9 cellular contexts compared by ENCODE assay signal in the genomic region with DNA sequence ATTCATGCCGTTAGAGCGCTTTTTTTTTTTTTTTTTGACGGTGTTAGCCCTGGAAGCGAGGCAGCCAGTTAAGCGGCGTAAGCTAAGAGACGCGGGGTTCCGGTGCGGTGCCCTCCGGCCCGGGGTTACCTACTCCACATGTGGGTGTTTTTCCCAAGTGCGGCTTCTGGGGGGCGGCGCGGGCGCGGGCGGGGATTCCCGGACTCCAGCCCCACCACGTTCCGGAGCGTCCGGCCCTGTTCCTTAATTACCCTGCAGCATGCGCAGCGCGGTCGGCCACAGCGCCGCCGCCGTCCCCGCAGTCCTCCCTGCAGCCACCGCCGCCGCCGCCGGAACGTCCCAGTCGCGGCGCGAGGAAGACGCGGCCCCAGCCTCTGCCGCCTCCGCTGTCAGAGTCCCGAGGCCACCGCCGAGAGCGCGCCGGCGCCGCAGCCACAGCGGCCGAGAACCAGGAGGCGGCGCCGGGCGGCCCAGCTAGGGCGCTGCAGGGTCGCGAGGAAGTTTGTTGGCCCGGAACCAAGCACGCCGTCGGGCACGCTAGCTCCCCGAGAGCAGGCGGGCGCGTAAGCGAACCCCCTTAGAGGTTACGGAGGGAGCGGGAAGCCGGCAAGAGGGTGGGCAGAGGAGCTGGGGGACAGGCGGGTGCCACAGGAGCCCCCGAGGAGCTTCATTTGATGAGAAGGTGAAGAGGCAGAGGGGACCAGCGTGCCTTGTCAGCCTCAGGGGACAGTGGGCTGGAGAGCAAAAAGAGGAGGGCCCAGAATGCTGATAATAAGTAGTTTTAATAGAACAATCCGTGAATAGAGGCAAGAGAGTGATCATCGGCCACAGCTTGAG. TPM values are rescaled to one million over a fixed set of nuclear protein-coding genes. Genes with fewer than 3 reads are reported as not detected.
A peak's percentile ranks its signal among the peaks of the same experiment; 100 is the strongest.
DNase-seq lines count a peak whose midpoint lies in the region; ATAC-seq, FAIRE-seq and TF ChIP-seq lines count a peak whose summit lies in the region.
"Had no signal": no experiment of that assay in that cellular context is flagged by ENCODE, and none has a peak within 500 bp of the region (broad histone marks: within the 10 kb centered on the region; RNA-seq: fewer than 3 reads in every experiment).

No MANE protein-coding gene starts in this region.

- in situ Hi-C loops in GM12878 (cut with MboI) = no loop called here

- intact Hi-C loops in GM12878 (cut with micrococcal nuclease; ENCODE audit: unreplicated experiment) = loop anchor here (1.0 to 5.0 kb wide), 3 partner anchors 13 to 135 kb away; no protein-coding TSS in a partner anchor

- H3K4me1 Mint-ChIP-seq in immature natural killer cell = peaks cover 16 to 22% of the 10 kb centered on the region in 2 donors

- TF ChIP-seq EP300 in Ishikawa (IDR thresholded peaks at IDR 0.05; ENCODE audit: borderline replicate concordance) (no peak), GM12878 (IDR thresholded peaks at IDR 0.05; ENCODE audit: borderline replicate concordance in 1 of 2, control insufficient read depth in 1 of 2, low read depth in 2 of 2, low read length in 2 of 2) (0 out of 4 replicates have a peak, but pooled peaks of 1 of the 2 experiments have one; percentile 23)

- TF ChIP-seq CTCF in GM12878 (IDR thresholded peaks at IDR 0.05 in 2 of 3, conservative IDR thresholded peaks at IDR 0.05 in 1 of 3; ENCODE audit: control insufficient read depth in 2 of 3, extremely low read depth in 1 of 3, insufficient read depth in 1 of 3, low read depth in 3 of 3, low read length in 3 of 3) = peak; percentile 26 to 31 (median 27); a peak in 4 of 6 replicates

- H3K79me2 ChIP-seq in GM12878 (ENCODE audit: control insufficient read depth, insufficient read depth, low read length) = peaks cover 64% of the 10 kb centered on the region

- peak overlapping the region; percentile 80 to 91 (median 83) for H3K4me3 Mint-ChIP-seq in immature natural killer cell

- FAIRE-seq in GM12878 (lab: Jason Lieb, UNC) = no peak
- FAIRE-seq: islet of Langerhans had no signal

- peak; percentile 87 for TF ChIP-seq POLR2A in GM12878 (IDR thresholded peaks at IDR 0.05; ENCODE audit: low read depth, low read length)

- RAD21 ChIA-PET in GM12878 (lab: Charles Lee; ENCODE audit: unreplicated experiment) = interaction anchor here (0.8 to 7.0 kb wide), 17 partner anchors 10 to 546 kb away, joined by 3 to 93 read pairs (median 4); a partner anchor contains a TSS

- H2AFZ ChIP-seq in GM12878 (ENCODE audit: control insufficient read depth, low read depth, low read length) = peak overlapping the region; percentile 91

- no TSS peak for BruUV-seq in GM12878 (replicated peaks; lab: Mats Ljungman, UMichigan)

- DNase-seq in ELF-1 (ENCODE audit: low read depth, low spot score) = peak; percentile 80
- DNase-seq in T-helper 2 cell = peak; percentile 20 to 63 (median 29)
- no peak for DNase-seq in GM12878 (ENCODE audit: low read depth, low spot score)
- peak; percentile 39 to 47 (median 45) for DNase-seq in immature natural killer cell
- peak; percentile 73 for DNase-seq in stimulated activated CD4-positive, alpha-beta T cell treated with anti-CD3 and anti-CD28 coated beads, Interleukin-15, amount 100 ng/mL, for 24 hours
- no peak for DNase-seq in DMS114 treated with DMSO at 0.1 percent for 48 hours (lab: John Stamatoyannopoulos, UW; ENCODE audit: unreplicated experiment)

- H3K9ac ChIP-seq in GM12878 (ENCODE audit: control insufficient read depth, insufficient read depth, low read length) = peak overlapping the region; percentile 91

- H3K27me3 Mint-ChIP-seq in immature natural killer cell (ENCODE audit: low read depth in 3 of 3) = peaks cover 12 to 27% (median 14%) of the 10 kb centered on the region in 3 donors

- H3K27me3 ChIP-seq in GM12878 (replicated peaks in 1 of 2; ENCODE audit: control insufficient read depth in 2 of 2, insufficient read depth in 2 of 2, low read length in 1 of 2) = no peaks in the 10 kb centered on the region

- WGBS in GM12878 (ENCODE audit: insufficient coverage, insufficient replicate concordance, low lambda C conversion rate, missing lambda C conversion rate) = 1% methylated on average over 77 of the region's 82 CpGs

- H3K4me2 ChIP-seq in GM12878 (ENCODE audit: control insufficient read depth, insufficient read depth) = peak overlapping the region; percentile 83

- H3K27ac Mint-ChIP-seq in immature natural killer cell = no peak overlapping the region

- no peak for TF ChIP-seq RAD21 in Ishikawa (IDR thresholded peaks at IDR 0.05; ENCODE audit: low read depth)
- peak; percentile 56 for TF ChIP-seq RAD21 in GM12878 (IDR thresholded peaks at IDR 0.05; ENCODE audit: insufficient read depth, low read depth, low read length)

- H3K4me3 ChIP-seq in GM12878 = peak overlapping the region; percentile 79

- H3K9me3 ChIP-seq in GM12878 (replicated peaks; ENCODE audit: control insufficient read depth, insufficient read depth, low read length) = no peaks in the 10 kb centered on the region; the same call in 2 of the 3 replicates

- H3K36me3 Mint-ChIP-seq in immature natural killer cell = no peaks in the 10 kb centered on the region

- ATAC-seq in GM21529 (IDR thresholded peaks at IDR 0.05; ENCODE audit: unreplicated experiment) (peak; percentile 66), GM12878 (peak; percentile 75)

- H3K27ac ChIP-seq in GM12878 (ENCODE audit: control insufficient read depth, insufficient read depth) = peak overlapping the region; percentile 92

- no peaks in the 10 kb centered on the region for H4K20me1 ChIP-seq in GM12878 (ENCODE audit: control insufficient read depth, insufficient read depth)

- SMC1A ChIA-PET in GM12878 (lab: Charles Lee; ENCODE audit: uncharacterized antibody, unreplicated experiment) = interaction anchor here (0.8 to 7.2 kb wide), 23 partner anchors 9 to 264 kb away, joined by 3 to 79 read pairs (median 7); no protein-coding TSS in a partner anchor

- no peaks in the 10 kb centered on the region for H3K36me3 ChIP-seq in GM12878 (ENCODE audit: control insufficient read depth in 2 of 2, insufficient read depth in 2 of 2, low read length in 1 of 2)

- H3K9me3 Mint-ChIP-seq in immature natural killer cell = no peaks in the 10 kb centered on the region

- POLR2A ChIA-PET in GM12878 (lab: Charles Lee) = interaction anchor here (0.6 to 4.0 kb wide), 11 partner anchors 9 to 120 kb away, joined by 3 to 43 read pairs (median 7); a partner anchor contains a TSS

- CTCF ChIA-PET in GM12878 (lab: Yijun Ruan, JAX) = interaction anchor here (0.5 to 6.1 kb wide), 18 partner anchors 11 to 241 kb away, joined by 3 to 91 read pairs (median 6); a partner anchor contains a TSS

- H3K4me1 ChIP-seq in GM12878 (ENCODE audit: control insufficient read depth, insufficient read depth, low read length) = peaks cover 7% of the 10 kb centered on the region; the same call in 1 of the 2 replicates

TF ChIP-seq in Ishikawa, 13 proteins besides CTCF, POLR2A, EP300 and RAD21:
- TF ChIP-seq NFIC (IDR thresholded peaks at IDR 0.05) (peak; percentile 64; the same call in 1 of the 2 replicates), YY1 (IDR thresholded peaks at IDR 0.05; ENCODE audit: low read depth) (no peak), ZBTB7A (IDR thresholded peaks at IDR 0.05; ENCODE audit: low read depth) (no peak)
- TF ChIP-seq, protein P1, sequence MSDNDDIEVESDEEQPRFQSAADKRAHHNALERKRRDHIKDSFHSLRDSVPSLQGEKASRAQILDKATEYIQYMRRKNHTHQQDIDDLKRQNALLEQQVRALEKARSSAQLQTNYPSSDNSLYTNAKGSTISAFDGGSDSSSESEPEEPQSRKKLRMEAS (IDR thresholded peaks at IDR 0.05) = peak; percentile 52; the same call in 1 of the 2 replicates

TF ChIP-seq in GM12878, 131 proteins besides CTCF, POLR2A, EP300 and RAD21 (continues in another document):
- no peak for TF ChIP-seq SIX5 (IDR thresholded peaks at IDR 0.05; ENCODE audit: low read depth, low read length, severe bottlenecking)
- TF ChIP-seq, protein P2, sequence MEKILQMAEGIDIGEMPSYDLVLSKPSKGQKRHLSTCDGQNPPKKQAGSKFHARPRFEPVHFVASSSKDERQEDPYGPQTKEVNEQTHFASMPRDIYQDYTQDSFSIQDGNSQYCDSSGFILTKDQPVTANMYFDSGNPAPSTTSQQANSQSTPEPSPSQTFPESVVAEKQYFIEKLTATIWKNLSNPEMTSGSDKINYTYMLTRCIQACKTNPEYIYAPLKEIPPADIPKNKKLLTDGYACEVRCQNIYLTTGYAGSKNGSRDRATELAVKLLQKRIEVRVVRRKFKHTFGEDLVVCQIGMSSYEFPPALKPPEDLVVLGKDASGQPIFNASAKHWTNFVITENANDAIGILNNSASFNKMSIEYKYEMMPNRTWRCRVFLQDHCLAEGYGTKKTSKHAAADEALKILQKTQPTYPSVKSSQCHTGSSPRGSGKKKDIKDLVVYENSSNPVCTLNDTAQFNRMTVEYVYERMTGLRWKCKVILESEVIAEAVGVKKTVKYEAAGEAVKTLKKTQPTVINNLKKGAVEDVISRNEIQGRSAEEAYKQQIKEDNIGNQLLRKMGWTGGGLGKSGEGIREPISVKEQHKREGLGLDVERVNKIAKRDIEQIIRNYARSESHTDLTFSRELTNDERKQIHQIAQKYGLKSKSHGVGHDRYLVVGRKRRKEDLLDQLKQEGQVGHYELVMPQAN (conservative IDR thresholded peaks at IDR 0.05) = peak; percentile 91

RNA-seq across cellular contexts. Expression of a gene that starts 0.9 kb away (rescaled TPM):
- total RNA-seq in GM12878 (2013; cell fraction: nucleolus; rRNA removed) = 51.4 and 55.7 TPM in 2 replicates
- total RNA-seq in GM12878 (2014; rRNA removed) = 4.7 and 5.8 TPM in 2 replicates
- 5.8 and 6.1 TPM in 2 replicates for total RNA-seq in GM12878 (2014; rRNA removed; fragmentation: Illumina TruSeq; extraction: Trizol)
- total RNA-seq in GM12878 (2021) = 4.4 and 5.6 TPM in 2 replicates
- 2.1 TPM for polyA plus RNA-seq in GM12878 (2011; ENCODE audit: low read depth)
- polyA plus RNA-seq in GM12878 (2011; rRNA removed) = 13.5 and 20.4 TPM in 2 replicates
- polyA plus RNA-seq in GM12878 (2011; cell fraction: cytosol; rRNA removed) = 5.3 and 5.8 TPM in 2 replicates
- polyA plus RNA-seq in GM12878 (2011; cell fraction: nucleus; rRNA removed) = 33.4 and 41.9 TPM in 2 replicates
- polyA plus RNA-seq in GM12878 (2012) = 3.0 and 3.9 TPM in 2 replicates
- polyA plus RNA-seq in GM12878 (2014; fragmentation: Illumina TruSeq; extraction: Trizol) = 2.3 and 2.5 TPM in 2 replicates
- polyA plus RNA-seq in GM12878 (2014; fragmentation: Nextera tagmentation; extraction: Ambion mirVana) = 1 to 10 TPM; 1.1 to 1.9 TPM
- 1.8 and 2.4 TPM in 2 replicates for polyA plus RNA-seq in GM12878 (2014; rRNA removed)
- polyA plus RNA-seq in GM12878 (2016; fragmentation: Nextera tagmentation; extraction: Ambion mirVana) = 1 to 10 TPM; 3.6 to 6.0 TPM
- polyA minus RNA-seq in GM12878 (2011; rRNA and poly(A)+ RNA removed) = 49.5 and 53.5 TPM in 2 replicates
- 6.8 and 10.3 TPM in 2 replicates for polyA minus RNA-seq in GM12878 (2011; cell fraction: cytosol; rRNA and poly(A)+ RNA removed)
- polyA minus RNA-seq in GM12878 (2011; cell fraction: nucleus; rRNA and poly(A)+ RNA removed) = 110 and 164 TPM in 2 replicates
- not detected for polyA plus RNA-seq in immature natural killer cell

Comparison
In these comparisons a context has a peak if more than half of its experiments do, and no peak if none do; other contexts are left out.
1. DNase-seq: peak in ELF-1 (single experiment), T-helper 2 cell (5 of 5), immature natural killer cell (3 of 3) and stimulated activated CD4-positive, alpha-beta T cell treated with anti-CD3 and anti-CD28 coated beads, Interleukin-15, amount 100 ng/mL, for 24 hours (single experiment); none in GM12878 (single experiment) and DMS114 treated with DMSO at 0.1 percent for 48 hours (single experiment).